Comparison of ENCODE assay signal across 9 cellular contexts in genomic region chr3:135581806-135582205, GRCh38.
"Had no signal": no experiment of that assay in that cellular context is flagged by ENCODE, and none has a peak within 500 bp of the region (broad histone marks: within the 10 kb centered on the region; RNA-seq: fewer than 3 reads in every experiment).

No MANE protein-coding gene starts in this region.

- H3K4me2 ChIP-seq: GM23338 had no signal

- FAIRE-seq: H1, H54, HTR-8/SVneo had no signal

- H3K4me3 ChIP-seq: GM23338 had no signal

- DNase-seq: H9, HCEC 1CT, HFFc6, IMR-90, KBM-7 had no signal

- ATAC-seq: GM23338 had no signal
